In the genomic region with DNA sequence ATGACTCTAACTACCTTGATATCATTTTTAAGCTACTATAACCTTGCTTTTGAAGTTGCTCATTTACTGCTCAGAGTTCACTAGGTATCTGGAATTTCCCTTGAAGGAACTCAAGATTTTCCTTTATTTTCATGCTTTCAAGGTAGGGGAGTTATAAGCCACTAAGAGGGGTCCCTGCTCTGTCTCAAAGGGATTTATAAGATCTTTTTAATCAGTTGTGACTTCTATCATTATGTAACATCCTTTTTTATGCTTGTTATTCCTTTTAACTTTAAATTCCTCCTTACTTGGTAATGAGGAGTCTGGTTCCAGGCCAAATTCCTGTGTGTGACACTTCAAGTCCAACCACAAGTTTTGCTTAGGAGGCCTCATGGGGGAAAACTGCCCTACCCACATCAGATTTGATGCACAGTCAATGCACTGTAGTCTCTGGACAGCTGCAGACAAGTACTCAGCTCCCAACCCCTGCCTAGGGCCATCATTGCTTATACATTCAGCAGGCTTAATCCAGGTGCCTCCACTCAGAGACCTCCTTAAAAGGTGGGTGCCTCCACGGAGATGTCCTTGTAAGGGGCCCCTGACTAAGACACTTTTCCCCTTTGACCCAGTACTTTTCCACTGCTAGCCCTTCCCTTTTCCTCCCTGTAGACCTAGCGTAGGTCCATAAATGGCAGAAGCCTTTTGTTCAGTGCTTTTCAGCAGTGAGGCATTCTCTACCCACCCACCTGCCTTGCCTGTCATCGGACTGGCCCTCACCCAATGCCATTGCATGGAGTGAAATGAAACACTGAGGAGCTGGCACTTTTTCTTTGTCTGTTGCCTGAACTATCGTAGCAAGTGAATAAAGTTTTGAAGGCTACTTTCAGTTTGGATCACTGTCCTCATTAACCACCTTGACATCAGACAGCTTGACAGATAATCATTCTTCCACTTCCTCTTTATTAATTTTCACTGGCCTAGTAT, we compare ENCODE assay signal across 1 cellular context.
TF ChIP-seq lines count a peak whose summit lies in the region.

No MANE protein-coding gene starts in this region.

TF ChIP-seq in GM23338, 12 proteins besides CTCF, POLR2A, EP300 and RAD21 (continued from another document):
- no peak for TF ChIP-seq NANOG (IDR thresholded peaks at IDR 0.05; ENCODE audit: borderline replicate concordance)
- TF ChIP-seq STAT1 (IDR thresholded peaks at IDR 0.05; ENCODE audit: unreplicated experiment) = no peak
- TF ChIP-seq ZNF114 (CRISPR knock-in tag; IDR thresholded peaks at IDR 0.05) = no peak
- no peak for TF ChIP-seq POLR2AphosphoS5 (IDR thresholded peaks at IDR 0.05; ENCODE audit: low read depth)
